22 cellular contexts compared by ENCODE assay signal in genomic region chr2:143581134-143581533, GRCh38.
DNase-seq lines count a peak whose midpoint lies in the region; ATAC-seq and TF ChIP-seq lines count a peak whose summit lies in the region.
"Had no signal": no experiment of that assay in that cellular context is flagged by ENCODE, and none has a peak within 500 bp of the region (broad histone marks: within the 10 kb centered on the region; RNA-seq: fewer than 3 reads in every experiment).

No MANE protein-coding gene starts in this region.

- H3K9me3 ChIP-seq in GM23248 (ENCODE audit: low read depth) = no peaks in the 10 kb centered on the region
- H3K9me3 ChIP-seq in T-helper 17 cell (ENCODE audit: control insufficient read depth, low read length, poor library complexity, severe bottlenecking) = no peaks in the 10 kb centered on the region
- no peaks in the 10 kb centered on the region for H3K9me3 ChIP-seq in upper lobe of right lung
- H3K9me3 ChIP-seq: BLaER1 treated with 17β-estradiol and CSF1 and Interleukin-3, amounts not matched to agents 10 nM and 100 nM; uterus had no signal

- peaks cover 36% of the 10 kb centered on the region for H3K36me3 Mint-ChIP-seq in activated CD4-positive, alpha-beta T cell treated with anti-CD3 and anti-CD28 coated beads for 36 hours (ENCODE audit: low read depth)
- H3K36me3 Mint-ChIP-seq in T-helper 17 cell (ENCODE audit: low read depth) (peaks cover 7% of the 10 kb centered on the region), natural killer cell (no peaks in the 10 kb centered on the region)
- H3K36me3 Mint-ChIP-seq: neural progenitor cell had no signal

- no peak overlapping the region for H3K9ac ChIP-seq in GM23248
- H3K9ac ChIP-seq: BLaER1 treated with 17β-estradiol and CSF1 and Interleukin-3, amounts not matched to agents 10 nM and 100 nM; neural progenitor cell had no signal

- H3K79me2 ChIP-seq in GM23248 (ENCODE audit: insufficient read depth) = no peaks in the 10 kb centered on the region

- peak overlapping the region; percentile 56 for H3K4me3 ChIP-seq in GM23248
- H3K4me3 ChIP-seq in upper lobe of right lung = no peak overlapping the region
- H3K4me3 ChIP-seq: BLaER1 treated with 17β-estradiol and CSF1 and Interleukin-3, amounts not matched to agents 10 nM and 100 nM; neural progenitor cell; uterus had no signal

- intact Hi-C loops in activated CD4-positive, alpha-beta T cell treated with anti-CD3 and anti-CD28 coated beads for 36 hours (cut with DNase I, micrococcal nuclease) = no loop called here
- intact Hi-C loops in natural killer cell (cut with micrococcal nuclease) = no loop called here
- intact Hi-C loops in upper lobe of right lung (cut with DNase I) = no loop called here

- H3K27ac ChIP-seq in GM23248 = no peak overlapping the region
- no peak overlapping the region for H3K27ac ChIP-seq in upper lobe of right lung
- H3K27ac ChIP-seq: BLaER1 treated with 17β-estradiol and CSF1 and Interleukin-3, amounts not matched to agents 10 nM and 100 nM; epithelial cell of prostate; neural progenitor cell; uterus; VCaP had no signal

- 78 to 85% methylated on average over 2 of the region's 2 CpGs for WGBS in GM23248 (ENCODE audit: low coverage in 1 of 2, low lambda C conversion rate in 2 of 2, missing lambda C conversion rate in 2 of 2), 2 experiments

- no peak overlapping the region for H3K27ac Mint-ChIP-seq in activated CD4-positive, alpha-beta T cell treated with anti-CD3 and anti-CD28 coated beads for 36 hours
- H3K27ac Mint-ChIP-seq in T-helper 17 cell (peak overlapping the region; percentile 27), natural killer cell (peak overlapping the region; percentile 26 to 46)
- H3K27ac Mint-ChIP-seq: activated naive CD4-positive, alpha-beta T cell treated with anti-CD3 and anti-CD28 coated beads, Interleukin-2, amount 50 U/mL, for 72 hours; neural progenitor cell; T-helper 1 cell treated with Interleukin-12 subunit alpha and Interleukin-12 subunit beta and Interleukin-4 antibody, amounts not matched to agents 30 μg/mL and 1 μg/mL, for 36 hours had no signal

- no peaks in the 10 kb centered on the region for H4K20me1 ChIP-seq in GM23248 (ENCODE audit: insufficient read depth)
- H4K20me1 ChIP-seq: BLaER1 treated with 17β-estradiol and CSF1 and Interleukin-3, amounts not matched to agents 10 nM and 100 nM had no signal

- peak overlapping the region; percentile 62; the same call in 1 of the 2 replicates for H2AFZ ChIP-seq in GM23248
- H2AFZ ChIP-seq: neural progenitor cell had no signal

- DNase-seq in activated CD4-positive, alpha-beta T cell treated with anti-CD3 and anti-CD28 coated beads for 36 hours = peak; percentile 24
- no peak for DNase-seq in activated CD4-positive, alpha-beta T cell treated with anti-CD3 and anti-CD28 coated beads, Interleukin-2, amount 50 U/mL, for 4 hours
- DNase-seq in GM23248 = no peak
- DNase-seq in T-helper 17 cell = no peak
- no peak for DNase-seq in natural killer cell
- DNase-seq in occipital lobe (lab: John Stamatoyannopoulos, UW) = no peak
- DNase-seq in upper lobe of right lung = no peak
- no peak for DNase-seq in NCI-H1105 (lab: John Stamatoyannopoulos, UW)
- DNase-seq: ACHN; foreskin fibroblast; NCI-H1092 treated with DMSO at 0.1 percent for 48 hours; NCI-H2081 treated with DMSO at 0.1 percent for 48 hours; NCI-H510A; stimulated activated CD4-positive, alpha-beta T cell treated with anti-CD3 and anti-CD28 coated beads, Interleukin-4, amount 100 ng/mL, for 4 hours; uterus had no signal

- CTCF ChIA-PET in activated CD4-positive, alpha-beta T cell treated with anti-CD3 and anti-CD28 coated beads for 36 hours (lab: Charles Lee) = interaction anchor here (0.6 to 1.2 kb wide), 3 partner anchors 92 to 419 kb away, joined by 3 to 4 read pairs (median 3); no protein-coding TSS in a partner anchor

- TF ChIP-seq CTCF in natural killer cell (IDR thresholded peaks at IDR 0.05) (no peak), upper lobe of right lung (IDR thresholded peaks at IDR 0.05) (no peak)

- no peak overlapping the region for H3K4me2 ChIP-seq in GM23248 (ENCODE audit: unreplicated experiment)
- H3K4me2 ChIP-seq: neural progenitor cell had no signal

- H3K9me3 Mint-ChIP-seq in activated CD4-positive, alpha-beta T cell treated with anti-CD3 and anti-CD28 coated beads for 36 hours (ENCODE audit: low read depth) = peaks cover 7% of the 10 kb centered on the region
- no peaks in the 10 kb centered on the region for H3K9me3 Mint-ChIP-seq in natural killer cell
- H3K9me3 Mint-ChIP-seq: neural progenitor cell; T-helper 1 cell treated with Interleukin-12 subunit alpha and Interleukin-12 subunit beta and Interleukin-4 antibody, amounts not matched to agents 30 μg/mL and 1 μg/mL, for 36 hours had no signal

- H3K4me1 ChIP-seq in GM23248 (ENCODE audit: insufficient read depth) (peaks cover 13% of the 10 kb centered on the region), upper lobe of right lung (peaks cover 6% of the 10 kb centered on the region)
- H3K4me1 ChIP-seq: uterus had no signal

- no peak for ATAC-seq in activated CD4-positive, alpha-beta T cell treated with anti-CD3 and anti-CD28 coated beads for 36 hours
- ATAC-seq in T-helper 17 cell (no peak), natural killer cell (peak in 1 of 3 donors; percentile 41), upper lobe of right lung (no peak)
- ATAC-seq: activated naive CD4-positive, alpha-beta T cell treated with anti-CD3 and anti-CD28 coated beads, Interleukin-2, amount 50 U/mL, for 72 hours; HepG2 had no signal

- in situ Hi-C loops in GM23248 (cut with MboI) = no loop called here

- POLR2A ChIA-PET in activated CD4-positive, alpha-beta T cell treated with anti-CD3 and anti-CD28 coated beads for 36 hours (lab: Charles Lee) = interaction anchor here (0.5 kb wide), 1 partner anchor 28 kb away, joined by 3 read pairs; no protein-coding TSS in a partner anchor

- no peak overlapping the region for H3K4me3 Mint-ChIP-seq in activated CD4-positive, alpha-beta T cell treated with anti-CD3 and anti-CD28 coated beads for 36 hours
- H3K4me3 Mint-ChIP-seq in T-helper 17 cell (no peak overlapping the region), natural killer cell (no peak overlapping the region)
- H3K4me3 Mint-ChIP-seq: neural progenitor cell; T-helper 1 cell treated with Interleukin-12 subunit alpha and Interleukin-12 subunit beta and Interleukin-4 antibody, amounts not matched to agents 30 μg/mL and 1 μg/mL, for 36 hours had no signal

- no peaks in the 10 kb centered on the region for H3K36me3 ChIP-seq in GM23248 (ENCODE audit: low read depth)
- no peaks in the 10 kb centered on the region for H3K36me3 ChIP-seq in upper lobe of right lung
- H3K36me3 ChIP-seq: neural progenitor cell, uterus had no signal

- no peaks in the 10 kb centered on the region for H3F3A ChIP-seq in GM23248 (ENCODE audit: insufficient read depth)

- H3K27me3 ChIP-seq in GM23248 (replicated peaks; ENCODE audit: insufficient read depth) = no peaks in the 10 kb centered on the region
- no peaks in the 10 kb centered on the region for H3K27me3 ChIP-seq in upper lobe of right lung
- H3K27me3 ChIP-seq: BLaER1 treated with 17β-estradiol and CSF1 and Interleukin-3, amounts not matched to agents 10 nM and 100 nM; neural progenitor cell; uterus had no signal

- no peaks in the 10 kb centered on the region for H3K9me2 ChIP-seq in GM23248 (ENCODE audit: insufficient read depth)

- H3K4me1 Mint-ChIP-seq in activated CD4-positive, alpha-beta T cell treated with anti-CD3 and anti-CD28 coated beads for 36 hours = peaks cover 19% of the 10 kb centered on the region
- H3K4me1 Mint-ChIP-seq in T-helper 17 cell (peaks cover 21% of the 10 kb centered on the region), natural killer cell (peaks cover 19 to 23% of the 10 kb centered on the region in 2 donors)
- H3K4me1 Mint-ChIP-seq: neural progenitor cell had no signal

- no peaks in the 10 kb centered on the region for H3K27me3 Mint-ChIP-seq in activated CD4-positive, alpha-beta T cell treated with anti-CD3 and anti-CD28 coated beads for 36 hours
- no peaks in the 10 kb centered on the region for H3K27me3 Mint-ChIP-seq in T-helper 17 cell
- no peaks in the 10 kb centered on the region for H3K27me3 Mint-ChIP-seq in natural killer cell (ENCODE audit: low read depth in 2 of 2)
